ENCODE assay signal across 21 cellular contexts in genomic region chr7:19964198-19964597, GRCh38.
DNase-seq lines count a peak whose midpoint lies in the region; ATAC-seq, FAIRE-seq and TF ChIP-seq lines count a peak whose summit lies in the region.
"Had no signal": no experiment of that assay in that cellular context is flagged by ENCODE, and none has a peak within 500 bp of the region (broad histone marks: within the 10 kb centered on the region; RNA-seq: fewer than 3 reads in every experiment).

No MANE protein-coding gene starts in this region.

- H3K9me3 ChIP-seq in right cardiac atrium (ENCODE audit: control insufficient read depth, low read length) (no peaks in the 10 kb centered on the region), keratinocyte (ENCODE audit: control insufficient read depth, low read depth, low read length) (no peaks in the 10 kb centered on the region), aorta (ENCODE audit: control insufficient read depth, low read length) (no peaks in the 10 kb centered on the region)

- ATAC-seq in right cardiac atrium = peak; percentile 38 to 55
- ATAC-seq in aorta (ENCODE audit: low FRiP score) = peak; percentile 52
- ATAC-seq in HG02870 (IDR thresholded peaks at IDR 0.05; ENCODE audit: unreplicated experiment) = no peak
- ATAC-seq: natural killer cell, T-cell had no signal

- H2AFZ ChIP-seq in keratinocyte (ENCODE audit: control insufficient read depth, low read length) = no peak overlapping the region

- H3K36me3 ChIP-seq in keratinocyte (ENCODE audit: control insufficient read depth in 2 of 2, extremely low read depth in 1 of 2, insufficient read depth in 2 of 2, low read length in 2 of 2) (no peaks in the 10 kb centered on the region), aorta (ENCODE audit: control insufficient read depth in 1 of 2, insufficient read depth in 2 of 2, low read length in 1 of 2) (no peaks in the 10 kb centered on the region)

- no peak for DNase-seq in right cardiac atrium
- no peak for DNase-seq in cardiac septum (ENCODE audit: low spot score)
- peak; percentile 41 for DNase-seq in astrocyte of the spinal cord (ENCODE audit: low read depth, low spot score)
- DNase-seq in keratinocyte (ENCODE audit: low read depth, low spot score) = no peak
- DNase-seq in aorta = no peak
- DNase-seq in GM10248 (ENCODE audit: extremely low spot score) = no peak
- no peak for DNase-seq in stimulated activated naive CD4-positive, alpha-beta T cell treated with Interleukin-2 at 50 U/mL for 16 hours (lab: John Stamatoyannopoulos, UW)
- DNase-seq: activated CD4-positive, alpha-beta T cell treated with anti-CD3 and anti-CD28 coated beads, Interleukin-2, amount 50 U/mL, for 1 hour; activated gamma-delta T cell; amniotic stem cell; CD8-positive, alpha-beta memory T cell; DND-41; natural killer cell; NCI-H1092; NCI-H2081; NCI-H510A treated with DMSO at 0.1 percent for 48 hours; SIG-M5; T-cell had no signal

- no peaks in the 10 kb centered on the region for H3K27me3 ChIP-seq in right cardiac atrium (ENCODE audit: control insufficient read depth, insufficient read depth)
- H3K27me3 ChIP-seq in keratinocyte (ENCODE audit: control insufficient read depth, extremely low read depth, insufficient read depth, low read length) = no peaks in the 10 kb centered on the region
- peaks cover 0 to 1% of the 10 kb centered on the region in 2 donors for H3K27me3 ChIP-seq in aorta (ENCODE audit: control insufficient read depth in 1 of 2, insufficient read depth in 2 of 2, low read length in 1 of 2)

- no peaks in the 10 kb centered on the region for H3K9me1 ChIP-seq in keratinocyte (ENCODE audit: control insufficient read depth, extremely low read depth, insufficient read depth, low read length)

- TF ChIP-seq CTCF in astrocyte of the spinal cord (IDR thresholded peaks at IDR 0.05; ENCODE audit: low read depth, low read length) (no peak), keratinocyte (optimal IDR thresholded peaks at IDR 0.05 in 1 of 3, IDR thresholded peaks at IDR 0.05 in 1 of 3, conservative IDR thresholded peaks at IDR 0.05 in 1 of 3; ENCODE audit: extremely low read depth in 1 of 3, insufficient read depth in 2 of 3, low read length in 3 of 3) (no peak), GM10248 (IDR thresholded peaks at IDR 0.05; ENCODE audit: control extremely low read depth, extremely low read depth, low read depth, missing control alignments) (no peak)

- H3K79me2 ChIP-seq in keratinocyte (ENCODE audit: control insufficient read depth, insufficient read depth, low read length) = no peaks in the 10 kb centered on the region

- H3K4me1 ChIP-seq in right cardiac atrium (ENCODE audit: control insufficient read depth, insufficient read depth, low read length) = no peaks in the 10 kb centered on the region
- H3K4me1 ChIP-seq in keratinocyte (ENCODE audit: control insufficient read depth, extremely low read depth, insufficient read depth, low read length) = peaks cover 9% of the 10 kb centered on the region
- H3K4me1 ChIP-seq in aorta (ENCODE audit: control insufficient read depth in 1 of 2, insufficient read depth in 2 of 2, low read length in 2 of 2) = no peaks in the 10 kb centered on the region

- H3K4me3 ChIP-seq in right cardiac atrium (ENCODE audit: low read length) = no peak overlapping the region
- H3K4me3 ChIP-seq in astrocyte of the spinal cord (ENCODE audit: low read depth, low read length) = no peak overlapping the region
- H3K4me3 ChIP-seq in keratinocyte (ENCODE audit: control insufficient read depth in 2 of 3, extremely low read depth in 1 of 3, insufficient read depth in 2 of 3, low read depth in 1 of 3, low read length in 3 of 3) = no peak overlapping the region
- H3K4me3 ChIP-seq in aorta (ENCODE audit: low read length in 2 of 2) = no peak overlapping the region

- no peak overlapping the region for H3K9ac ChIP-seq in keratinocyte (ENCODE audit: control insufficient read depth, extremely low read depth, insufficient read depth, low read length)

- no peak overlapping the region for H3K27ac ChIP-seq in right cardiac atrium (ENCODE audit: low read length)
- H3K27ac ChIP-seq in keratinocyte (ENCODE audit: control insufficient read depth, insufficient read depth, low read length) = no peak overlapping the region
- H3K27ac ChIP-seq in aorta (ENCODE audit: low read depth in 1 of 2, low read length in 2 of 2) = no peak overlapping the region

- intact Hi-C loops in right cardiac atrium (cut with DNase I) = no loop called here
- intact Hi-C loops in cardiac septum (cut with DNase I) = no loop called here
- intact Hi-C loops in aorta (cut with DNase I) = no loop called here

- no peaks in the 10 kb centered on the region for H4K20me1 ChIP-seq in keratinocyte (ENCODE audit: control insufficient read depth, extremely low read depth, insufficient read depth, low read length)

- dilution Hi-C loops in keratinocyte (cut with MboI; ENCODE audit: extremely low pct_ligation_motif_present, low sequenced_read_pairs) = no loop called here

- 54% methylated on average over 1 of the region's 1 CpG for WGBS in right cardiac atrium
- 6 to 23% methylated on average over 1 of the region's 1 CpG for WGBS in aorta, 2 donors

- in situ Hi-C loops in astrocyte of the spinal cord (cut with HindIII; ENCODE audit: low sequenced_read_pairs) = no loop called here

- FAIRE-seq in keratinocyte (lab: Jason Lieb, UNC) = peak; percentile 64
- FAIRE-seq: H1, HTR-8/SVneo had no signal

- CTCF ChIA-PET in GM10248 (lab: Yijun Ruan, JAX) = interaction anchor here (0.7 to 2.8 kb wide), 5 partner anchors 9 to 239 kb away, joined by 3 to 9 read pairs (median 8); no protein-coding TSS in a partner anchor

- H3K4me2 ChIP-seq in keratinocyte (ENCODE audit: control insufficient read depth, extremely low read depth, insufficient read depth, low read depth, low read length) = no peak overlapping the region

- POLR2A ChIA-PET in GM10248 (lab: Yijun Ruan, JAX) = no interaction called here
